ENCODE assay signal across 33 cellular contexts in genomic region chr3:126768903-126769302, GRCh38.
"Had no signal": no experiment of that assay in that cellular context is flagged by ENCODE, and none has a peak within 500 bp of the region (broad histone marks: within the 10 kb centered on the region; RNA-seq: fewer than 3 reads in every experiment).

No MANE protein-coding gene starts in this region.

- H3K4me3 ChIP-seq: adrenal gland, ascending aorta, body of pancreas, breast epithelium, cardiac muscle cell had no signal

- H3K27ac ChIP-seq: adrenal gland, ascending aorta, body of pancreas, brain microvascular endothelial cell, breast epithelium, cardiac muscle cell had no signal

- ATAC-seq: activated naive CD4-positive, alpha-beta T cell treated with anti-CD3 and anti-CD28 coated beads, Interleukin-2, amount 50 U/mL, for 72 hours; activated naive CD8-positive, alpha-beta T cell treated with anti-CD3 and anti-CD28 coated beads, Interleukin-2, amount 50 U/mL, for 24 hours; activated T-cell treated with anti-CD3 and anti-CD28 coated beads, Interleukin-2, amount 50 U/mL, for 4 hours; activated T-cell treated with anti-CD3 and anti-CD28 coated beads, Interleukin-2, amount 50 U/mL, for 72 hours; activated T-helper 17 cell treated with anti-CD3 and anti-CD28 coated beads, Interleukin-2, amount 50 U/mL, for 72 hours; body of pancreas had no signal

- H3K36me3 ChIP-seq: adrenal gland, ascending aorta, brain microvascular endothelial cell, breast epithelium, cardiac muscle cell had no signal

- H3K27me3 ChIP-seq: adrenal gland, ascending aorta, body of pancreas, brain microvascular endothelial cell, breast epithelium, cardiac muscle cell had no signal

- H3K9me3 ChIP-seq: adrenal gland, ascending aorta, body of pancreas, breast epithelium had no signal

- H3K4me1 ChIP-seq: adrenal gland, ascending aorta, body of pancreas, breast epithelium had no signal

- FAIRE-seq: astrocyte, bronchial epithelial cell had no signal

- DNase-seq: activated effector memory CD4-positive, alpha-beta T cell treated with anti-CD3 and anti-CD28 coated beads, Interleukin-2, amount 50 U/mL, for 16 hours; activated effector memory CD4-positive, alpha-beta T cell treated with Interleukin-2 at 50 U/mL for 16 hours; activated gamma-delta T cell; activated gamma-delta T cell treated with Interleukin-2 at 50 U/mL for 16 hours; activated naive CD4-positive, alpha-beta T cell; activated naive CD4-positive, alpha-beta T cell treated with anti-CD3 and anti-CD28 coated beads for 36 hours; activated naive CD4-positive, alpha-beta T cell treated with anti-CD3 and anti-CD28 coated beads, Interleukin-2, amount 10 ng/mL, durations not matched to agents 7 days and 5 days; activated naive CD4-positive, alpha-beta T cell treated with anti-CD3 and anti-CD28 coated beads, Interleukin-2, amount 50 U/mL, for 16 hours; activated naive CD4-positive, alpha-beta T cell treated with Interleukin-2 at 50 U/mL for 16 hours; activated naive CD8-positive, alpha-beta T cell treated with anti-CD3 and anti-CD28 coated beads for 36 hours; activated naive CD8-positive, alpha-beta T cell treated with anti-CD3 and anti-CD28 coated beads, Interleukin-2, amount 10 ng/mL, durations not matched to agents 7 days and 5 days; activated naive CD8-positive, alpha-beta T cell treated with anti-CD3 and anti-CD28 coated beads, Interleukin-2, amount 50 U/mL, for 24 hours; activated T-cell treated with anti-CD3 and anti-CD28 coated beads, Interleukin-2, amount 50 U/mL, for 24 hours; activated T-cell treated with anti-CD3 and anti-CD28 coated beads, Interleukin-2, amount 50 U/mL, for 4 hours; activated T-cell treated with anti-CD3 and anti-CD28 coated beads, Interleukin-2, amount 50 U/mL, for 48 hours; activated T-cell treated with anti-CD3 and anti-CD28 coated beads, Interleukin-2, amount 50 U/mL, for 72 hours; adrenal gland; amniotic stem cell; amygdala; anterior cingulate cortex; aorta; body of pancreas; brain microvascular endothelial cell; caudate nucleus; central memory CD4-positive, alpha-beta T cell; cerebellar nuclear complex had no signal
